ENCODE assay signal across 8 cellular contexts in the genomic region with DNA sequence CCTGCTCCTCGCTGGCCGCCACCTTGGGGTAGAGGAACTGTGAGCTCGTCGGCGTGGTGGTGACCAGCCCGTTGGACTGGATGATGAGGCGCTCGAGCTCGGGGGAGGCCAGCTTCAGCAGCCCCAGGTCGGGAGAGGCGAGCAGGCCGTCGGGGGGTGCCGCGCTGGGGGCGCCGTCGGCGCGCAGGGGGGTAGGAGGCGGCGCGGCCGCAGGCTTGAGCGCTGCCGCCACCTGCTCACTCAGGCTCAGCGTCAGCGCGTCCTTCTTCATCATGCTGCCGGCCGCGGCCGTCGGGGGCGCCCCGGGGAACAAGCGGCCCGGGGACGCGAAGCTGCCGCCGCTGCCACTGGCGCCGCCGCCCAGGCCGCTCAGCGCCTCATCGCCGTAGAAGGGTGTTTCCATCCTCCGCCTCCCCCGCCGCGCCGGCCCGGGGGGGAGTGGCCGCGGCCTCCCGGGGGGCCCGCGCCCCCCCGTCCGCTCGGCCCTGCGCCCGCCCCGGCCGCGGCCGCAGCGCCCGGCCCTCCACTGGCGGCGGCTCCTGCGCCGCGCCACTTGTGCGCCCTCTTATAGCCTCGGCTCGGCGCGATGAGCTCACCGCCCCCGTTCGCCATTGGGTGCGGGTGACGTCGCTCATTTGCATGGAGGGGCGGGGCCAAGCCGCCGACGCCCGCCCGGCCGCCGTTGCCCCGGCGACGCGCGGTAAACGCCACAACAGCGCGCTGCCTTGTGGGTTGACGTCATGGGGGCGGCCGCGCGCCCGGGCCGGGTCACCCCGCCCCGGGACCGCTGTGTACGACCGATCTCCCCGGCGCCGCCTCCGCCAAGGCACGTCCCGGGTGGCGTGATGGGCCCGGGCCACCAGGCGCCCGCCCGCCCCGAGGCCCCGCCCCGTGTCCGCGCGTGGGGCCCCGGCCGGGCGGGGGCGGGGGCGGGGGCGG. TPM values are rescaled to one million over a fixed set of nuclear protein-coding genes. Genes with fewer than 3 reads are reported as not detected.
DNase-seq lines count a peak whose midpoint lies in the region; ATAC-seq and TF ChIP-seq lines count a peak whose summit lies in the region.

Gene JUND, minus strand, starts transcription at position 541 of the 939 bp plus-strand sequence. Its CDS starts 138 bp downstream, at position 403.

- H3K9me3 ChIP-seq in iPS-18c (ENCODE audit: control insufficient read depth, insufficient read depth, low read length) (no peaks in the 10 kb centered on the region), skeletal muscle tissue (ENCODE audit: control insufficient read depth in 3 of 3, low read length in 3 of 3) (no peaks in the 10 kb centered on the region)

- peaks cover 25 to 32% (median 29%) of the 10 kb centered on the region in 3 donors for H3K4me1 ChIP-seq in skeletal muscle tissue (ENCODE audit: control insufficient read depth in 3 of 3, insufficient read depth in 3 of 3, low read length in 3 of 3)

- H3K27ac ChIP-seq in VCaP (peak within 1 kb of the TSS; percentile 99), skeletal muscle tissue (ENCODE audit: low read depth, low read length) (peak within 1 kb of the TSS; percentile 100)

- CTCF ChIA-PET in AG04449 (lab: Yijun Ruan, JAX), result interaction anchor here (0.5 to 9.8 kb wide), 12 partner anchors 10 to 133 kb away, joined by 3 to 321 read pairs (median 18); partner anchors contain the start of genes LSM4, MPV17L2, PGPEP1 and SSBP4

- H3K4me3 ChIP-seq in AG04449 (ENCODE audit: low read depth, low read length) (peak within 1 kb of the TSS; percentile 94), iPS-18c (ENCODE audit: insufficient read depth, low read depth, low read length) (peak within 1 kb of the TSS; percentile 91), skeletal muscle tissue (ENCODE audit: low read length in 3 of 3) (peak within 1 kb of the TSS; percentile 94 to 100 (median 100))

- peak; percentile 63 for ATAC-seq in GM18868 (IDR thresholded peaks at IDR 0.05; ENCODE audit: unreplicated experiment)
- peak; percentile 58 for ATAC-seq in HG03103 (IDR thresholded peaks at IDR 0.05; ENCODE audit: low read depth, unreplicated experiment)

- in situ Hi-C loops in T47D (cut with HindIII; ENCODE audit: low pct_unique_long_range_greater_than_20kb, low sequenced_read_pairs), result no loop called here

- POLR2A ChIA-PET in AG04449 (lab: Yijun Ruan, JAX), result interaction anchor here (0.5 to 6.9 kb wide), 36 partner anchors 9 to 277 kb away, joined by 3 to 146 read pairs (median 5); partner anchors contain the start of genes GDF15, KXD1, LSM4 and MPV17L2

- H3K27me3 ChIP-seq in skeletal muscle tissue (ENCODE audit: control insufficient read depth in 3 of 3, insufficient read depth in 3 of 3, low read length in 3 of 3), result no peaks in the 10 kb centered on the region

- DNase-seq in AG04449 (ENCODE audit: low read depth, low spot score) (peak; percentile 72), NCI-H2171 treated with DMSO at 0.1 percent for 48 hours (lab: John Stamatoyannopoulos, UW) (peak; percentile 96), T47D (ENCODE audit: low read depth in 1 of 2, low spot score in 1 of 2) (peak; percentile 86 to 97)

- TF ChIP-seq CTCF in AG04449 (IDR thresholded peaks at IDR 0.05; ENCODE audit: insufficient read depth, low read length, missing control alignments) (no peak), VCaP (conservative IDR thresholded peaks at IDR 0.05) (0 out of 2 replicates have a peak, but pooled peaks have one; percentile 5)

- H3K9ac ChIP-seq in skeletal muscle tissue (ENCODE audit: low read depth in 1 of 3, low read length in 3 of 3), result peak within 1 kb of the TSS; percentile 100

- peaks cover 11 to 15% (median 14%) of the 10 kb centered on the region in 3 donors for H3K36me3 ChIP-seq in skeletal muscle tissue (ENCODE audit: control insufficient read depth in 3 of 3, insufficient read depth in 3 of 3, low read length in 3 of 3)

RNA-seq across cellular contexts. Expression of gene JUND, which starts in this region (rescaled TPM):
- total RNA-seq in skeletal muscle tissue, result 111 TPM

Comparison
In these comparisons a context has a peak if more than half of its experiments do, and no peak if none do; other contexts are left out.
1. Peak in every context shown above with its lines: DNase-seq, ATAC-seq, H3K4me3 ChIP-seq and H3K27ac ChIP-seq.